ENCODE assay signal across 9 cellular contexts in the genomic region with DNA sequence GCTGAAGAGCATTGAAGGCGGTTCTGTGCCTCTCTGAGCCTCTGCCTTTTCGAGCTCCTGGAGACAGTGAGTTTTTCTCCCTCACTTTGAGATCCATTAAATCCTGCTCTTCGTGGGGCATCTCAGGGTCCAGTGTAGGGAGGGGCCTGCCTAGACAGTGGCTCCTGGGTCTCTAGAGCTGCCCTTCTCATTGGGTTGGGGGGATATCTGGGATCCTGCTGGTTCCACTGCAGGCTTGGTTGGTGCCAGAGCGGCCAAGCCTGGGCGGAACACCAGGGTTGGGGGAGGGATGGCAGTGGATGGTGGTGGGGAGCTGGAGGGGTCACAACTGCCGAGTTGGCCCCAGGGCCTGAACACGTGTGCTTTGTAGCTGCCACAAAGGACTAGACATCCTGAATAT.
"Had no signal": no experiment of that assay in that cellular context is flagged by ENCODE, and none has a peak within 500 bp of the region (broad histone marks: within the 10 kb centered on the region; RNA-seq: fewer than 3 reads in every experiment).

No MANE protein-coding gene starts in this region.

- H3K9me3 ChIP-seq: body of pancreas, colonic mucosa, sigmoid colon had no signal

- FAIRE-seq: keratinocyte, urothelium cell line had no signal

- H3K27me3 ChIP-seq: body of pancreas, colonic mucosa, hepatocyte, sigmoid colon had no signal

- H3K79me2 ChIP-seq: hepatocyte had no signal

- H3K4me3 ChIP-seq: body of pancreas, colonic mucosa, hepatocyte, sigmoid colon had no signal

- H3K36me3 ChIP-seq: colonic mucosa had no signal

- H3K4me1 ChIP-seq: body of pancreas, colonic mucosa, sigmoid colon had no signal

- H3K27ac ChIP-seq: body of pancreas, colonic mucosa, hepatocyte, sigmoid colon had no signal

- H3K4me2 ChIP-seq: hepatocyte had no signal

- DNase-seq: amniotic stem cell; central memory CD4-positive, alpha-beta T cell; colonic mucosa; T-helper 9 cell had no signal

- H2AFZ ChIP-seq: hepatocyte had no signal
